In genomic region chr7:137272249-137272648, GRCh38 we compare ENCODE assay signal across 32 cellular contexts.
"Had no signal": no experiment of that assay in that cellular context is flagged by ENCODE, and none has a peak within 500 bp of the region (broad histone marks: within the 10 kb centered on the region; RNA-seq: fewer than 3 reads in every experiment).

No MANE protein-coding gene starts in this region.

- H3K36me3 ChIP-seq: brain microvascular endothelial cell, breast epithelium had no signal

- ATAC-seq: activated CD8-positive, alpha-beta T cell treated with anti-CD3 and anti-CD28 coated beads for 36 hours; activated naive CD4-positive, alpha-beta T cell treated with anti-CD3 and anti-CD28 coated beads, Interleukin-2, amount 50 U/mL, for 72 hours; activated T-cell treated with anti-CD3 and anti-CD28 coated beads, Interleukin-2, amount 50 U/mL, for 4 hours; activated T-helper 17 cell treated with anti-CD3 and anti-CD28 coated beads, Interleukin-2, amount 50 U/mL, for 72 hours; body of pancreas had no signal

- H3K27ac ChIP-seq: body of pancreas, brain microvascular endothelial cell, breast epithelium, VCaP had no signal

- H3K9me3 Mint-ChIP-seq: activated CD4-positive, alpha-beta T cell treated with anti-CD3 and anti-CD28 coated beads, Interleukin-2, amount 10 ng/mL, durations not matched to agents 24 days and 14 days had no signal

- H3K27me3 Mint-ChIP-seq: activated B cell treated with CpG ODN at 0.5 μM for 24 hours; activated CD4-positive, alpha-beta memory T cell treated with anti-CD3 and anti-CD28 coated beads for 36 hours; activated CD4-positive, alpha-beta T cell treated with anti-CD3 and anti-CD28 coated beads, Interleukin-2, amount 10 ng/mL, durations not matched to agents 24 days and 14 days; activated CD8-positive, alpha-beta T cell treated with anti-CD3 and anti-CD28 coated beads for 36 hours; activated naive CD8-positive, alpha-beta T cell treated with anti-CD3 and anti-CD28 coated beads for 36 hours; activated T-helper 17 cell treated with anti-CD3 and anti-CD28 coated beads, Interleukin-2, amount 50 U/mL, for 72 hours had no signal

- H3K4me1 Mint-ChIP-seq: activated B cell treated with CpG ODN at 0.5 μM for 24 hours; activated CD4-positive, alpha-beta T cell treated with anti-CD3 and anti-CD28 coated beads, Interleukin-2, amount 10 ng/mL, durations not matched to agents 24 days and 14 days; activated naive CD8-positive, alpha-beta T cell treated with anti-CD3 and anti-CD28 coated beads for 36 hours; activated T-helper 17 cell treated with anti-CD3 and anti-CD28 coated beads, Interleukin-2, amount 50 U/mL, for 72 hours had no signal

- H3K9me3 ChIP-seq: body of pancreas, breast epithelium had no signal

- DNase-seq: activated B cell treated with CpG ODN at 0.5 μM for 24 hours; activated CD4-positive, alpha-beta memory T cell treated with anti-CD3 and anti-CD28 coated beads for 36 hours; activated CD4-positive, alpha-beta T cell treated with anti-CD3 and anti-CD28 coated beads for 4 hours; activated CD4-positive, alpha-beta T cell treated with anti-CD3 and anti-CD28 coated beads, Interleukin-2, amount 10 ng/mL, durations not matched to agents 24 days and 14 days; activated CD4-positive, alpha-beta T cell treated with anti-CD3 and anti-CD28 coated beads, Interleukin-2, amount 50 U/mL, for 1 hour; activated CD4-positive, alpha-beta T cell treated with anti-CD3 and anti-CD28 coated beads, Interleukin-2, amount 50 U/mL, for 4 hours; activated CD4-positive, CD25-positive, alpha-beta regulatory T cell treated with anti-CD3 and anti-CD28 coated beads, Interleukin-2, amount 50 U/mL, for 72 hours; activated CD8-positive, alpha-beta memory T cell treated with anti-CD3 and anti-CD28 coated beads, Interleukin-2, amount 50 U/mL, for 4 hours; activated CD8-positive, alpha-beta T cell treated with anti-CD3 and anti-CD28 coated beads for 36 hours; activated effector memory CD4-positive, alpha-beta T cell treated with anti-CD3 and anti-CD28 coated beads, Interleukin-2, amount 50 U/mL, for 16 hours; activated gamma-delta T cell treated with Interleukin-2 at 50 U/mL for 16 hours; activated naive CD4-positive, alpha-beta T cell; activated naive CD4-positive, alpha-beta T cell treated with anti-CD3 and anti-CD28 coated beads for 36 hours; activated naive CD4-positive, alpha-beta T cell treated with anti-CD3 and anti-CD28 coated beads, Interleukin-2, amount 50 U/mL, for 16 hours; activated naive CD8-positive, alpha-beta T cell treated with anti-CD3 and anti-CD28 coated beads for 36 hours; activated T-cell treated with anti-CD3 and anti-CD28 coated beads for 4 hours; activated T-cell treated with anti-CD3 and anti-CD28 coated beads, Interleukin-2, amount 50 U/mL, for 1 hour; activated T-cell treated with anti-CD3 and anti-CD28 coated beads, Interleukin-2, amount 50 U/mL, for 4 hours; amniotic stem cell; aorta; body of pancreas; brain microvascular endothelial cell; central memory CD4-positive, alpha-beta T cell; T-helper 1 cell; T-helper 2 cell; T-helper 9 cell had no signal

- H3K4me3 Mint-ChIP-seq: activated B cell treated with CpG ODN at 0.5 μM for 24 hours; activated CD4-positive, alpha-beta memory T cell treated with anti-CD3 and anti-CD28 coated beads for 36 hours; activated CD4-positive, alpha-beta T cell treated with anti-CD3 and anti-CD28 coated beads, Interleukin-2, amount 10 ng/mL, durations not matched to agents 24 days and 14 days; activated CD8-positive, alpha-beta T cell treated with anti-CD3 and anti-CD28 coated beads for 36 hours; activated naive CD4-positive, alpha-beta T cell treated with anti-CD3 and anti-CD28 coated beads for 36 hours; activated naive CD8-positive, alpha-beta T cell treated with anti-CD3 and anti-CD28 coated beads for 36 hours; activated T-cell treated with anti-CD3 and anti-CD28 coated beads, Interleukin-2, amount 50 U/mL, for 4 hours; activated T-helper 17 cell treated with anti-CD3 and anti-CD28 coated beads, Interleukin-2, amount 50 U/mL, for 72 hours; T-helper 1 cell treated with Interleukin-12 subunit alpha and Interleukin-12 subunit beta and Interleukin-4 antibody, amounts not matched to agents 30 μg/mL and 1 μg/mL, for 36 hours; T-helper 2 cell treated with Interferon-gamma antibody and Interleukin-4, amounts not matched to agents 5 μg/mL and 100 μg/mL, for 36 hours had no signal

- H3K27ac Mint-ChIP-seq: activated B cell treated with CpG ODN at 0.5 μM for 24 hours; activated CD4-positive, alpha-beta memory T cell treated with anti-CD3 and anti-CD28 coated beads for 36 hours; activated CD4-positive, alpha-beta T cell treated with anti-CD3 and anti-CD28 coated beads, Interleukin-2, amount 10 ng/mL, durations not matched to agents 24 days and 14 days; activated CD8-positive, alpha-beta T cell treated with anti-CD3 and anti-CD28 coated beads for 36 hours; activated naive CD4-positive, alpha-beta T cell treated with anti-CD3 and anti-CD28 coated beads for 36 hours; activated naive CD4-positive, alpha-beta T cell treated with anti-CD3 and anti-CD28 coated beads, Interleukin-2, amount 50 U/mL, for 72 hours; activated naive CD8-positive, alpha-beta T cell treated with anti-CD3 and anti-CD28 coated beads for 36 hours; activated T-helper 17 cell treated with anti-CD3 and anti-CD28 coated beads, Interleukin-2, amount 50 U/mL, for 72 hours; T-helper 1 cell treated with Interleukin-12 subunit alpha and Interleukin-12 subunit beta and Interleukin-4 antibody, amounts not matched to agents 30 μg/mL and 1 μg/mL, for 36 hours; T-helper 2 cell treated with Interferon-gamma antibody and Interleukin-4, amounts not matched to agents 5 μg/mL and 100 μg/mL, for 36 hours had no signal

- H3K36me3 Mint-ChIP-seq: activated CD4-positive, alpha-beta memory T cell treated with anti-CD3 and anti-CD28 coated beads for 36 hours; activated naive CD4-positive, alpha-beta T cell treated with anti-CD3 and anti-CD28 coated beads, Interleukin-2, amount 50 U/mL, for 72 hours; activated naive CD8-positive, alpha-beta T cell treated with anti-CD3 and anti-CD28 coated beads for 36 hours had no signal

- H3K4me3 ChIP-seq: body of pancreas, breast epithelium had no signal

- H3K4me1 ChIP-seq: body of pancreas, breast epithelium had no signal

- H3K27me3 ChIP-seq: body of pancreas, brain microvascular endothelial cell, breast epithelium had no signal
